ENCODE assay signal across 1 cellular context in the genomic region with DNA sequence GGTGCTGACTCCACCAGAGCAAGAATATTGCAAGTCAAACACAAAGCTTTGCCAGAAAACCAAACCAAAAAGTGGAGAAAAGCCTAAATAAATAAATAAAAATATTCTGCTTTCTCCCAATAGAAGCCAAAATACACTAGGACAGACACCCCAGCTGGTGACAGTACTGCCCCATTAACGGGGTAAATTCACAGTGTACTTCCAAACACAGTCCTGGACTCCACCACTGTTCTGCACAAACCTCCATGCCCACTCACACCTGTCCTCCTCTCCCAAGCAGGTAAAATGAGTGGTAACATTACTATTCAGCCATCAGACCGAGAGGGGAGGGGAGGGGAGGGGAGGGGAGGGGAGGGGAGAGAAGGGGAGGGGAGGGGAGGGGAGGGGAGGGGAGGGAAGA.
TF ChIP-seq lines count a peak whose summit lies in the region.

No MANE protein-coding gene starts in this region.

TF ChIP-seq in HepG2, 621 proteins besides CTCF, POLR2A, EP300 and RAD21 (continued from another document):
- TF ChIP-seq, protein P1, sequence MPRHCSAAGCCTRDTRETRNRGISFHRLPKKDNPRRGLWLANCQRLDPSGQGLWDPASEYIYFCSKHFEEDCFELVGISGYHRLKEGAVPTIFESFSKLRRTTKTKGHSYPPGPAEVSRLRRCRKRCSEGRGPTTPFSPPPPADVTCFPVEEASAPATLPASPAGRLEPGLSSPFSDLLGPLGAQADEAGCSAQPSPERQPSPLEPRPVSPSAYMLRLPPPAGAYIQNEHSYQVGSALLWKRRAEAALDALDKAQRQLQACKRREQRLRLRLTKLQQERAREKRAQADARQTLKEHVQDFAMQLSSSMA (CRISPR knock-in tag; IDR thresholded peaks at IDR 0.05) = no peak
- TF ChIP-seq ZNF12 (CRISPR knock-in tag; IDR thresholded peaks at IDR 0.05) (no peak), SSRP1 (CRISPR knock-in tag; IDR thresholded peaks at IDR 0.05) (no peak), EZH2 (conservative IDR thresholded peaks at IDR 0.05; ENCODE audit: low read depth, low read length) (no peak), RXRA (CRISPR knock-in tag; IDR thresholded peaks at IDR 0.05) (no peak), RBM39 (IDR thresholded peaks at IDR 0.05; ENCODE audit: low read depth, low read length, poor library complexity, severe bottlenecking) (no peak), MAX (IDR thresholded peaks at IDR 0.05) (no peak)
